ENCODE assay signal across 8 cellular contexts in genomic region chr5:141923443-141924313, GRCh38. TPM values are rescaled to one million over a fixed set of nuclear protein-coding genes. Genes with fewer than 3 reads are reported as not detected.
A peak's percentile ranks its signal among the peaks of the same experiment; 100 is the strongest.
DNase-seq lines count a peak whose midpoint lies in the region; ATAC-seq and TF ChIP-seq lines count a peak whose summit lies in the region.

Gene DELE1, plus strand, starts transcription at chr5:141923871. Its CDS starts 71 bp downstream, at chr5:141923942.

- no peaks in the 10 kb centered on the region for H3K27me3 ChIP-seq in KMS-11 (ENCODE audit: insufficient read depth, low read depth)
- H3K27me3 ChIP-seq in naive thymus-derived CD4-positive, alpha-beta T cell (ENCODE audit: control insufficient read depth in 2 of 2, insufficient read depth in 2 of 2, low read length in 2 of 2): no peaks in the 10 kb centered on the region

- no peak for TF ChIP-seq CTCF in KMS-11 (conservative IDR thresholded peaks at IDR 0.05; ENCODE audit: low read depth, low read length)

- H3K36me3 ChIP-seq in KMS-11 (ENCODE audit: insufficient read depth): no peaks in the 10 kb centered on the region
- H3K36me3 ChIP-seq in naive thymus-derived CD4-positive, alpha-beta T cell (ENCODE audit: control insufficient read depth in 2 of 3, insufficient read depth in 3 of 3, low read length in 3 of 3): peaks cover 11 to 34% (median 18%) of the 10 kb centered on the region in 3 experiments

- peaks cover 23 to 54% (median 36%) of the 10 kb centered on the region in 7 donors for H3K4me1 Mint-ChIP-seq in naive thymus-derived CD4-positive, alpha-beta T cell
- H3K4me1 Mint-ChIP-seq in stimulated activated naive B cell treated with anti-CD40 and anti-IgM and Interleukin-4, amounts not matched to agents 10 μg/mL and 1 μg/mL and 100 μg/mL, for 72 hours: peaks cover 18 to 34% of the 10 kb centered on the region in 2 donors

- H3K27me3 Mint-ChIP-seq in naive thymus-derived CD4-positive, alpha-beta T cell: no peaks in the 10 kb centered on the region
- no peaks in the 10 kb centered on the region for H3K27me3 Mint-ChIP-seq in stimulated activated naive B cell treated with anti-CD40 and anti-IgM and Interleukin-4, amounts not matched to agents 10 μg/mL and 1 μg/mL and 100 μg/mL, for 72 hours

- H3K9me3 ChIP-seq in naive thymus-derived CD4-positive, alpha-beta T cell (ENCODE audit: control insufficient read depth in 2 of 3, low read length in 3 of 3): no peaks in the 10 kb centered on the region

- DNase-seq in DMS79 treated with DMSO at 0.1 percent for 48 hours (lab: John Stamatoyannopoulos, UW) (peak; percentile 74), RPMI8226 (peak; percentile 92), fibroblast of gingiva (ENCODE audit: low read depth) (peak; percentile 93)
- DNase-seq in activated T-helper 1 cell treated with anti-CD3 and anti-CD28 coated beads, Interleukin-2, amount 50 U/mL, for 16 hours (ENCODE audit: low read depth in 1 of 2, low spot score in 1 of 2): peak; percentile 78
- peak; percentile 79 to 92 (median 90) for DNase-seq in naive thymus-derived CD4-positive, alpha-beta T cell
- DNase-seq in stimulated activated naive B cell treated with anti-CD40 and anti-IgM and Interleukin-4, amounts not matched to agents 10 μg/mL and 1 μg/mL and 100 μg/mL, for 72 hours: peak; percentile 90

- no peaks in the 10 kb centered on the region for H3K9me3 Mint-ChIP-seq in naive thymus-derived CD4-positive, alpha-beta T cell
- peaks cover 0 to 1% of the 10 kb centered on the region in 2 donors for H3K9me3 Mint-ChIP-seq in stimulated activated naive B cell treated with anti-CD40 and anti-IgM and Interleukin-4, amounts not matched to agents 10 μg/mL and 1 μg/mL and 100 μg/mL, for 72 hours

- H3K27ac Mint-ChIP-seq in naive thymus-derived CD4-positive, alpha-beta T cell: peak within 1 kb of the TSS; percentile 87 to 99 (median 98)
- H3K27ac Mint-ChIP-seq in stimulated activated naive B cell treated with anti-CD40 and anti-IgM and Interleukin-4, amounts not matched to agents 10 μg/mL and 1 μg/mL and 100 μg/mL, for 72 hours: peak within 1 kb of the TSS; percentile 97

- peaks cover 13% of the 10 kb centered on the region for H3K4me1 ChIP-seq in KMS-11 (ENCODE audit: low read depth, poor library complexity, severe bottlenecking)
- H3K4me1 ChIP-seq in naive thymus-derived CD4-positive, alpha-beta T cell (ENCODE audit: control insufficient read depth in 2 of 2, insufficient read depth in 2 of 2, low read length in 2 of 2): peaks cover 10 to 14% of the 10 kb centered on the region in 2 donors

- peak within 1 kb of the TSS; percentile 83 for H3K27ac ChIP-seq in KMS-11
- peak within 1 kb of the TSS; percentile 98 for H3K27ac ChIP-seq in naive thymus-derived CD4-positive, alpha-beta T cell (ENCODE audit: low read depth, low read length)

- no peak within 1 kb of the TSS for H3K4me3 ChIP-seq in KMS-11 (IDR thresholded peaks at IDR 0.05; ENCODE audit: insufficient read depth, low read depth, low read length)
- H3K4me3 ChIP-seq in naive thymus-derived CD4-positive, alpha-beta T cell (ENCODE audit: low read length): peak within 1 kb of the TSS; percentile 81

- no peaks in the 10 kb centered on the region for H4K20me1 ChIP-seq in KMS-11 (ENCODE audit: insufficient read depth)

- peak within 1 kb of the TSS; percentile 78 for H3K4me2 ChIP-seq in KMS-11

- peak within 1 kb of the TSS; percentile 83 for H3K9ac ChIP-seq in KMS-11

- peaks cover 14 to 32% (median 27%) of the 10 kb centered on the region in 5 donors for H3K36me3 Mint-ChIP-seq in naive thymus-derived CD4-positive, alpha-beta T cell
- peaks cover 29 to 35% of the 10 kb centered on the region in 2 donors for H3K36me3 Mint-ChIP-seq in stimulated activated naive B cell treated with anti-CD40 and anti-IgM and Interleukin-4, amounts not matched to agents 10 μg/mL and 1 μg/mL and 100 μg/mL, for 72 hours

- ATAC-seq in GM21737 (IDR thresholded peaks at IDR 0.05; ENCODE audit: unreplicated experiment): peak; percentile 96
- peak; percentile 97 for ATAC-seq in naive thymus-derived CD4-positive, alpha-beta T cell
- ATAC-seq in stimulated activated naive B cell treated with anti-CD40 and anti-IgM and Interleukin-4, amounts not matched to agents 10 μg/mL and 1 μg/mL and 100 μg/mL, for 72 hours (replicated peaks): peak; percentile 94 to 96

- intact Hi-C loops in naive thymus-derived CD4-positive, alpha-beta T cell (cut with micrococcal nuclease): loop anchor here (1.0 to 5.0 kb wide), 16 partner anchors 37 to 849 kb away; partner anchors contain the start of genes FCHSD1 (in 2 of the 2), NDFIP1 (in 2 of the 2), RNF14 (in 2 of the 2) and ARHGAP26 (in 1 of the 2)

- peak within 1 kb of the TSS; percentile 88 to 98 (median 94) for H3K4me3 Mint-ChIP-seq in naive thymus-derived CD4-positive, alpha-beta T cell
- H3K4me3 Mint-ChIP-seq in stimulated activated naive B cell treated with anti-CD40 and anti-IgM and Interleukin-4, amounts not matched to agents 10 μg/mL and 1 μg/mL and 100 μg/mL, for 72 hours: peak within 1 kb of the TSS; percentile 88 to 95

- peaks cover 5% of the 10 kb centered on the region; the same call in 1 of the 2 replicates for H3K79me2 ChIP-seq in KMS-11 (ENCODE audit: insufficient read depth, low read depth)

- POLR2A ChIA-PET in naive thymus-derived CD4-positive, alpha-beta T cell (lab: Charles Lee): interaction anchor here (0.8 to 2.4 kb wide), 22 partner anchors 9 to 603 kb away, joined by 3 to 20 read pairs (median 4); partner anchors contain the start of genes FCHSD1, HDAC3, RELL2 and RNF14

- peak within 1 kb of the TSS; percentile 84 for H2AFZ ChIP-seq in KMS-11 (ENCODE audit: low read depth)

- CTCF ChIA-PET in naive thymus-derived CD4-positive, alpha-beta T cell (lab: Charles Lee): interaction anchor here (0.6 to 2.3 kb wide), 8 partner anchors 13 to 257 kb away, joined by 3 to 11 read pairs (median 3); partner anchors contain the start of gene PCDH1

RNA-seq across cellular contexts. Expression of gene DELE1, which starts in this region (rescaled TPM):
- 100 to 1,000 TPM in 1 of 5 experiments, 10 to 100 TPM in 4; 77.3 to 101 (median 88.2) TPM for total RNA-seq in naive thymus-derived CD4-positive, alpha-beta T cell
- 10 to 100 TPM; 26.4 to 29.9 TPM for polyA plus RNA-seq in naive thymus-derived CD4-positive, alpha-beta T cell
